1 cellular context compared by ENCODE assay signal in the genomic region with DNA sequence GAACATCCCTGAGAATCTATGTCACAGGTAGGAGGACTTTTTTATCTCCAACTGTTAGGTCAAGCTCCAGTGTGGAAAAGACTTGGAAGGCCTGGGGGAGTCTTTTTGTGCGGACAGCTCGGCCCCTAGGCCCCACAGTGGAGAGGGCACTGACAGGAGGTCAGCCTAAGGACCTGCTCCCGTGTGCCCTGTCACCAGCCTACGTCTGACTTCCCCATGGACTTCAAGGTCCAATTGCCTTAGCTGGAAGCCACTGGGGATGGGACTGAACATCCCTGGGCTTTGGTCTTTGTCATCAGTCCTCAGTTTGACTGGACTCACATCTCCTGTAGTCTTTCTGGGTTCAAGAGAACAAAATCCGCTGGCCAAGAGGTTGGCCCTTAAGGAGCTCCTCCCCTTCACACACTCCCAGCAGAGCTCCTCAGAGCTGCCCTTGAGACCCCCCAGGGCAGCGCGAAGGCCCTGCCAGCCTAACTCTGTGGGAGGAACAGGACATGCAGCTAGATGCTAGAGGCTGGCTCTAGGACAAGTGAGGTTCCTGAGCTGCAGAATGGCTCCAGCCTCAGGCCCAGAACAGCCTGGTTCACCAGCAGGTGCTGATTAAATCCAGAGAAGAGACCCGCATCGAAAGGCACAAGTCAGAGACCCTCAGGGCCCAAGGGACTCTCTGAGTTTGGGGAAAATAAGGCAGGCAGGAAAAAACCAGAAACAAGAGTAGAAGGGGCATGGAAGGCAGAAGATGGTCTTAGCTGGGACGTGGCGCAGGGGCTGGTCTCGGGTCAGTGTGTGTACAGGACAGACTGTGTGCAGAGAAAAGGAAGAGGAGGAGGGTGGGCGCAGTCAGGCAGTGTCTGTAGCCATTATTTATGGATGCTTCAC.
TF ChIP-seq lines count a peak whose summit lies in the region.

No MANE protein-coding gene starts in this region.

TF ChIP-seq in SK-N-SH, 30 proteins besides CTCF, POLR2A, EP300 and RAD21 (continued from another document):
- TF ChIP-seq, protein P1, sequence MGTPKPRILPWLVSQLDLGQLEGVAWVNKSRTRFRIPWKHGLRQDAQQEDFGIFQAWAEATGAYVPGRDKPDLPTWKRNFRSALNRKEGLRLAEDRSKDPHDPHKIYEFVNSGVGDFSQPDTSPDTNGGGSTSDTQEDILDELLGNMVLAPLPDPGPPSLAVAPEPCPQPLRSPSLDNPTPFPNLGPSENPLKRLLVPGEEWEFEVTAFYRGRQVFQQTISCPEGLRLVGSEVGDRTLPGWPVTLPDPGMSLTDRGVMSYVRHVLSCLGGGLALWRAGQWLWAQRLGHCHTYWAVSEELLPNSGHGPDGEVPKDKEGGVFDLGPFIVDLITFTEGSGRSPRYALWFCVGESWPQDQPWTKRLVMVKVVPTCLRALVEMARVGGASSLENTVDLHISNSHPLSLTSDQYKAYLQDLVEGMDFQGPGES (IDR thresholded peaks at IDR 0.05; ENCODE audit: low read depth, low read length), result no peak
